ENCODE assay signal across 8 cellular contexts in the genomic region with DNA sequence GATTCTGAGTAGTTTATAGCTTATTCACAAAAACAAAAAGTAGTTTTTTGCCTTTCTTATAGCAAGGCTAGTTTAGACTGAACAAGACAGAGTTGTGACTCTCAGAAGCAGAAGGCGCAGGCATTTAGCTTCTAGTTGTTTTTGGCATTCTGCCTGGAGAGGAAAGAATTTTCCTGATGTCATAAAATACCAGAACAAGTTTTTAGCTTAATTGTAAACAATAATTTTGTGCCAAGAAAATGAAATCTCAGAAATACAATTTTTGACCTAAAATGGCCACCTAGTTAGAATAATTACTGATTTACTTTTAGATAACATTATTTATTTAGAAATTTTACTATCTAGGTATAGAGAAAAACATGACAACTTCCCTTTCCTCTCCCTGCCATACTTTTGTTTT. TPM values are rescaled to one million over a fixed set of nuclear protein-coding genes. Genes with fewer than 3 reads are reported as not detected.
DNase-seq lines count a peak whose midpoint lies in the region; ATAC-seq and TF ChIP-seq lines count a peak whose summit lies in the region.

No MANE protein-coding gene starts in this region.

- no peaks in the 10 kb centered on the region for H3K27me3 ChIP-seq in gastroesophageal sphincter

- no peaks in the 10 kb centered on the region for H3K27me3 Mint-ChIP-seq in activated CD8-positive, alpha-beta T cell treated with anti-CD3 and anti-CD28 coated beads, Interleukin-2, amount 10 ng/mL, durations not matched to agents 7 days and 5 days (ENCODE audit: low read depth)

- TF ChIP-seq EP300 in gastroesophageal sphincter (IDR thresholded peaks at IDR 0.05), result no peak

- TF ChIP-seq CTCF in LNCaP clone FGC (IDR thresholded peaks at IDR 0.05; ENCODE audit: control insufficient read depth, extremely low read depth, insufficient read depth) (no peak), gastroesophageal sphincter (IDR thresholded peaks at IDR 0.05) (no peak)

- peaks cover 36% of the 10 kb centered on the region for H3K4me1 Mint-ChIP-seq in activated CD8-positive, alpha-beta T cell treated with anti-CD3 and anti-CD28 coated beads, Interleukin-2, amount 10 ng/mL, durations not matched to agents 7 days and 5 days (ENCODE audit: low read depth)

- H3K4me3 ChIP-seq in LNCaP clone FGC (ENCODE audit: low read depth, low read length) (peak overlapping the region; percentile 73), gastroesophageal sphincter (peak overlapping the region; percentile 62 to 100)

- CTCF ChIA-PET in activated CD8-positive, alpha-beta T cell treated with anti-CD3 and anti-CD28 coated beads, Interleukin-2, amount 10 ng/mL, durations not matched to agents 7 days and 5 days (lab: Charles Lee), result interaction anchor here (1.3 to 5.8 kb wide), 3 partner anchors 25 to 614 kb away, joined by 5 to 60 read pairs (median 30); a partner anchor contains a TSS

- peak; percentile 65 to 67 for TF ChIP-seq POLR2A in gastroesophageal sphincter (IDR thresholded peaks at IDR 0.05)

- 0% methylated on average over 1 of the region's 1 CpG for WGBS in gastroesophageal sphincter (ENCODE audit: low coverage in 1 of 2), 2 donors

- H3K36me3 Mint-ChIP-seq in activated CD8-positive, alpha-beta T cell treated with anti-CD3 and anti-CD28 coated beads, Interleukin-2, amount 10 ng/mL, durations not matched to agents 7 days and 5 days (ENCODE audit: low read depth), result peaks cover 2% of the 10 kb centered on the region

- H3K4me3 Mint-ChIP-seq in activated CD8-positive, alpha-beta T cell treated with anti-CD3 and anti-CD28 coated beads, Interleukin-2, amount 10 ng/mL, durations not matched to agents 7 days and 5 days, result peak overlapping the region; percentile 93

- POLR2A ChIA-PET in activated CD8-positive, alpha-beta T cell treated with anti-CD3 and anti-CD28 coated beads, Interleukin-2, amount 10 ng/mL, durations not matched to agents 7 days and 5 days (lab: Charles Lee), result interaction anchor here (0.9 to 7.4 kb wide), 5 partner anchors 27 to 226 kb away, joined by 3 to 317 read pairs (median 6); a partner anchor contains a TSS

- H3K9me3 ChIP-seq in gastroesophageal sphincter, result no peaks in the 10 kb centered on the region

- peak overlapping the region; percentile 87 to 100 (median 91) for H3K27ac ChIP-seq in gastroesophageal sphincter

- peak; percentile 27 for DNase-seq in DMS53 treated with DMSO at 0.1 percent for 48 hours (lab: John Stamatoyannopoulos, UW; ENCODE audit: unreplicated experiment)
- peak; percentile 47 for DNase-seq in LNCaP clone FGC (ENCODE audit: low read depth)
- no peak for DNase-seq in activated CD8-positive, alpha-beta T cell treated with anti-CD3 and anti-CD28 coated beads, Interleukin-2, amount 10 ng/mL, durations not matched to agents 7 days and 5 days
- DNase-seq in pons (ENCODE audit: low spot score), result peak; percentile 84
- DNase-seq in stimulated activated CD4-positive, alpha-beta T cell treated with anti-CD3 and anti-CD28 coated beads, Interleukin-2, amount 100 ng/mL, for 48 hours, result no peak
- DNase-seq in NOMO-1 treated with dmso at 0.1 percent for 144 hours (lab: John Stamatoyannopoulos, UW; ENCODE audit: unreplicated experiment), result no peak

- H3K9me3 Mint-ChIP-seq in activated CD8-positive, alpha-beta T cell treated with anti-CD3 and anti-CD28 coated beads, Interleukin-2, amount 10 ng/mL, durations not matched to agents 7 days and 5 days (ENCODE audit: insufficient read depth), result no peaks in the 10 kb centered on the region

- H3K4me1 ChIP-seq in gastroesophageal sphincter, result peaks cover 0 to 52% (median 2%) of the 10 kb centered on the region in 3 donors

- no peaks in the 10 kb centered on the region for H3K36me3 ChIP-seq in gastroesophageal sphincter

- ATAC-seq in activated CD8-positive, alpha-beta T cell treated with anti-CD3 and anti-CD28 coated beads, Interleukin-2, amount 10 ng/mL, durations not matched to agents 7 days and 5 days, result no peak
- no peak for ATAC-seq in gastroesophageal sphincter
- ATAC-seq in HG03520 (IDR thresholded peaks at IDR 0.05; ENCODE audit: unreplicated experiment), result no peak

- H3K27ac Mint-ChIP-seq in activated CD8-positive, alpha-beta T cell treated with anti-CD3 and anti-CD28 coated beads, Interleukin-2, amount 10 ng/mL, durations not matched to agents 7 days and 5 days, result peak overlapping the region; percentile 35

RNA-seq across cellular contexts. Expression of a gene that starts 1.0 kb away (rescaled TPM):
- 10 to 100 TPM in 1 of 2 experiments, 1 to 10 TPM in 1; 9.4 to 10.5 TPM for total RNA-seq in activated CD8-positive, alpha-beta T cell treated with anti-CD3 and anti-CD28 coated beads, Interleukin-2, amount 10 ng/mL, durations not matched to agents 7 days and 5 days
- 100 to 1,000 TPM in 1 of 4 donors, 10 to 100 TPM in 3; 74.1 to 123 (median 86.0) TPM for total RNA-seq in gastroesophageal sphincter

RNA-seq across cellular contexts. Expression of a gene that starts 26.9 kb away (rescaled TPM):
- total RNA-seq in activated CD8-positive, alpha-beta T cell treated with anti-CD3 and anti-CD28 coated beads, Interleukin-2, amount 10 ng/mL, durations not matched to agents 7 days and 5 days, result 100 to 1,000 TPM; 195 to 197 TPM
- 100 to 1,000 TPM in 1 of 4 donors, 10 to 100 TPM in 3; 46.9 to 135 (median 68.5) TPM for total RNA-seq in gastroesophageal sphincter

RNA-seq across cellular contexts. Expression of a gene that starts 40.0 kb away (rescaled TPM):
- total RNA-seq in activated CD8-positive, alpha-beta T cell treated with anti-CD3 and anti-CD28 coated beads, Interleukin-2, amount 10 ng/mL, durations not matched to agents 7 days and 5 days, result under 1 TPM; 0.34 to 0.37 TPM
- total RNA-seq in gastroesophageal sphincter, result 1 to 10 TPM; 2.2 to 9.0 (median 5.5) TPM

Comparison
In these comparisons a context has a peak if more than half of its experiments do, and no peak if none do; other contexts are left out.
1. DNase-seq: peak in DMS53 treated with DMSO at 0.1 percent for 48 hours (single experiment), LNCaP clone FGC (single experiment) and pons (single experiment); none in activated CD8-positive, alpha-beta T cell treated with anti-CD3 and anti-CD28 coated beads, Interleukin-2, amount 10 ng/mL, durations not matched to agents 7 days and 5 days (single experiment), stimulated activated CD4-positive, alpha-beta T cell treated with anti-CD3 and anti-CD28 coated beads, Interleukin-2, amount 100 ng/mL, for 48 hours (0 of 2) and NOMO-1 treated with dmso at 0.1 percent for 144 hours (single experiment).
2. RNA of a gene that starts 1.0 kb away (total RNA-seq): 74.1 to 123 TPM in gastroesophageal sphincter; 9.4 to 10.5 TPM in activated CD8-positive, alpha-beta T cell treated with anti-CD3 and anti-CD28 coated beads, Interleukin-2, amount 10 ng/mL, durations not matched to agents 7 days and 5 days; every median in the first group is over 4 times any median in the second.